In genomic region chr1:33148615-33149014, GRCh38 we compare ENCODE assay signal across 15 cellular contexts. TPM values are rescaled to one million over a fixed set of nuclear protein-coding genes. Genes with fewer than 3 reads are reported as not detected.
DNase-seq lines count a peak whose midpoint lies in the region; ATAC-seq, FAIRE-seq and TF ChIP-seq lines count a peak whose summit lies in the region.
"Had no signal": no experiment of that assay in that cellular context is flagged by ENCODE, and none has a peak within 500 bp of the region (broad histone marks: within the 10 kb centered on the region; RNA-seq: fewer than 3 reads in every experiment).

No MANE protein-coding gene starts in this region.

- H2AFZ ChIP-seq in K562 (ENCODE audit: low read depth, low read length) = no peak overlapping the region
- no peak overlapping the region for H2AFZ ChIP-seq in osteoblast (ENCODE audit: low read length)

- no peak for TF ChIP-seq POLR2A in K562 (conservative IDR thresholded peaks at IDR 0.05)

- no peak for TF ChIP-seq EP300 in K562 (IDR thresholded peaks at IDR 0.05; ENCODE audit: low read length)

- CTCF ChIA-PET in activated naive CD4-positive, alpha-beta T cell treated with anti-CD3 and anti-CD28 coated beads for 36 hours (lab: Charles Lee) = no interaction called here
- CTCF ChIA-PET in K562 (lab: Yijun Ruan, JAX; ENCODE audit: low intra/inter-chr PET ratio) = no interaction called here

- H3K4me1 ChIP-seq in K562 (replicated peaks in 1 of 2; ENCODE audit: control insufficient read depth in 2 of 2, insufficient read depth in 2 of 2, low read length in 2 of 2) = peaks cover 2 to 5% of the 10 kb centered on the region in 2 experiments; a peak in 4 of 5 replicates
- H3K4me1 ChIP-seq in osteoblast (ENCODE audit: insufficient read depth, low read length) = peaks cover 11% of the 10 kb centered on the region

- no peak for TF ChIP-seq RAD21 in K562 (CRISPR knock-in tag; conservative IDR thresholded peaks at IDR 0.05 in 1 of 2, IDR thresholded peaks at IDR 0.05 in 1 of 2)

- H3K36me3 ChIP-seq in K562 (ENCODE audit: control insufficient read depth, insufficient read depth, low read length) (no peaks in the 10 kb centered on the region), osteoblast (ENCODE audit: insufficient read depth, low read length) (peaks cover 19% of the 10 kb centered on the region)

- no peak overlapping the region for H3K4me3 Mint-ChIP-seq in activated naive CD4-positive, alpha-beta T cell treated with anti-CD3 and anti-CD28 coated beads for 36 hours
- no peak overlapping the region for H3K4me3 Mint-ChIP-seq in effector memory CD8-positive, alpha-beta T cell
- H3K4me3 Mint-ChIP-seq: CD8-positive, alpha-beta T cell; HFFc6; IgD-negative memory B cell had no signal

- no peak for FAIRE-seq in K562 (lab: Jason Lieb, UNC)
- FAIRE-seq: HTR-8/SVneo had no signal

- peaks cover 2% of the 10 kb centered on the region for H3K36me3 Mint-ChIP-seq in activated naive CD4-positive, alpha-beta T cell treated with anti-CD3 and anti-CD28 coated beads for 36 hours (ENCODE audit: low read depth)
- peaks cover 23% of the 10 kb centered on the region for H3K36me3 Mint-ChIP-seq in effector memory CD8-positive, alpha-beta T cell (ENCODE audit: insufficient read depth)

- H3K27ac Mint-ChIP-seq in activated naive CD4-positive, alpha-beta T cell treated with anti-CD3 and anti-CD28 coated beads for 36 hours = peak overlapping the region; percentile 24
- H3K27ac Mint-ChIP-seq in effector memory CD8-positive, alpha-beta T cell = no peak overlapping the region
- H3K27ac Mint-ChIP-seq: HFFc6 had no signal

- no peaks in the 10 kb centered on the region for H3K9me3 Mint-ChIP-seq in activated naive CD4-positive, alpha-beta T cell treated with anti-CD3 and anti-CD28 coated beads for 36 hours
- H3K9me3 Mint-ChIP-seq in effector memory CD8-positive, alpha-beta T cell = no peaks in the 10 kb centered on the region
- H3K9me3 Mint-ChIP-seq: CD8-positive, alpha-beta T cell; HFFc6; IgD-negative memory B cell had no signal

- no peak overlapping the region for H3K9ac ChIP-seq in K562 (ENCODE audit: insufficient read depth in 1 of 2, low read depth in 2 of 2, low read length in 2 of 2)
- H3K9ac ChIP-seq: BLaER1 had no signal

- H3K79me2 ChIP-seq in K562 (ENCODE audit: control insufficient read depth, insufficient read depth, low read length) = no peaks in the 10 kb centered on the region
- no peaks in the 10 kb centered on the region for H3K79me2 ChIP-seq in osteoblast (ENCODE audit: insufficient read depth, low read length)

- no peaks in the 10 kb centered on the region for H3K9me1 ChIP-seq in K562 (ENCODE audit: control insufficient read depth, insufficient read depth, low read length)

- no peak for ATAC-seq in K562
- no peak for ATAC-seq in effector memory CD8-positive, alpha-beta T cell (replicated peaks)
- ATAC-seq: CD8-positive, alpha-beta T cell had no signal

- H3K27ac ChIP-seq in K562 (ENCODE audit: extremely low read depth, low read depth, low read length) (no peak overlapping the region), osteoblast (ENCODE audit: low read depth, low read length) (no peak overlapping the region)
- H3K27ac ChIP-seq: BLaER1 had no signal

- H3K9me3 ChIP-seq in K562 (replicated peaks; ENCODE audit: control insufficient read depth, insufficient read depth, low read depth, low read length) (no peaks in the 10 kb centered on the region), osteoblast (ENCODE audit: low read depth, low read length) (no peaks in the 10 kb centered on the region)
- H3K9me3 ChIP-seq: BLaER1 had no signal

- WGBS in K562 (ENCODE audit: insufficient coverage, low coverage, missing lambda C conversion rate) = 5% methylated on average over 3 of the region's 3 CpGs

- DNase-seq in activated naive CD4-positive, alpha-beta T cell treated with anti-CD3 and anti-CD28 coated beads for 36 hours = no peak
- DNase-seq in activated naive CD4-positive, alpha-beta T cell treated with Interleukin-2 at 50 U/mL for 16 hours = no peak
- DNase-seq in K562 (ENCODE audit: extremely low read depth in 1 of 4, low spot score in 3 of 4) (no peak), osteoblast (ENCODE audit: insufficient read length, low spot score, missing footprints) (peak; percentile 65), NCI-H510A (lab: John Stamatoyannopoulos, UW) (no peak)
- no peak for DNase-seq in NK-92 treated with Interleukin-12 subunit alpha and Interleukin-12 subunit beta, amount 100 ng/mL, for 24 hours (lab: John Stamatoyannopoulos, UW)
- DNase-seq in effector memory CD8-positive, alpha-beta T cell = no peak
- DNase-seq: DMS79 treated with DMSO at 0.1 percent for 48 hours, GF-D8, GOT3 had no signal

- H3K4me1 Mint-ChIP-seq in activated naive CD4-positive, alpha-beta T cell treated with anti-CD3 and anti-CD28 coated beads for 36 hours (ENCODE audit: low read depth) = no peaks in the 10 kb centered on the region
- peaks cover 0 to 4% of the 10 kb centered on the region in 2 donors for H3K4me1 Mint-ChIP-seq in effector memory CD8-positive, alpha-beta T cell (ENCODE audit: low read depth in 2 of 2)

- intact Hi-C loops in activated naive CD4-positive, alpha-beta T cell treated with anti-CD3 and anti-CD28 coated beads for 36 hours (cut with micrococcal nuclease) = no loop called here
- intact Hi-C loops in K562 (cut with micrococcal nuclease) = no loop called here

- H3K4me2 ChIP-seq in K562 (ENCODE audit: insufficient read depth, low read length) (no peak overlapping the region), osteoblast (ENCODE audit: insufficient read depth, low read length) (no peak overlapping the region)
- H3K4me2 ChIP-seq: BLaER1 had no signal

- no TSS peak for BruUV-seq in K562 (replicated peaks; lab: Mats Ljungman, UMichigan)

- TF ChIP-seq CTCF in K562 (IDR thresholded peaks at IDR 0.05 in 2 of 3, conservative IDR thresholded peaks at IDR 0.05 in 1 of 3; ENCODE audit: insufficient read depth in 2 of 3, low read depth in 1 of 3, low read length in 3 of 3) = no peak
- TF ChIP-seq CTCF in osteoblast (IDR thresholded peaks at IDR 0.05; ENCODE audit: extremely low read depth, low read depth, low read length) = no peak

- H3K27me3 ChIP-seq in K562 (ENCODE audit: control insufficient read depth in 2 of 2, insufficient read depth in 2 of 2, low read length in 2 of 2) (peaks cover 7 to 24% of the 10 kb centered on the region in 2 experiments; a peak in 4 of 5 replicates), osteoblast (ENCODE audit: insufficient read depth, low read length) (no peaks in the 10 kb centered on the region)
- H3K27me3 ChIP-seq: BLaER1 had no signal

- in situ Hi-C loops in K562 (cut with MboI) = no loop called here

- H3K4me3 ChIP-seq in K562 (no peak overlapping the region), osteoblast (ENCODE audit: insufficient read depth, low read length) (no peak overlapping the region)
- H3K4me3 ChIP-seq: BLaER1 had no signal

- no peaks in the 10 kb centered on the region for H3K27me3 Mint-ChIP-seq in activated naive CD4-positive, alpha-beta T cell treated with anti-CD3 and anti-CD28 coated beads for 36 hours (ENCODE audit: low read depth)
- H3K27me3 Mint-ChIP-seq in effector memory CD8-positive, alpha-beta T cell = no peaks in the 10 kb centered on the region
- H3K27me3 Mint-ChIP-seq: IgD-negative memory B cell had no signal

- POLR2A ChIA-PET in K562 (lab: Yijun Ruan, JAX) = no interaction called here

- H4K20me1 ChIP-seq in K562 (replicated peaks; ENCODE audit: control insufficient read depth, insufficient read depth, low read length) (no peaks in the 10 kb centered on the region), osteoblast (ENCODE audit: insufficient read depth, low read length) (no peaks in the 10 kb centered on the region)
- H4K20me1 ChIP-seq: BLaER1 had no signal

TF ChIP-seq in K562, 482 proteins besides CTCF, POLR2A, EP300 and RAD21 (continues in another document):
- TF ChIP-seq NUFIP1 (IDR thresholded peaks at IDR 0.05; ENCODE audit: partially characterized antibody) (no peak), CHAMP1 (IDR thresholded peaks at IDR 0.05) (no peak), RBM25 (IDR thresholded peaks at IDR 0.05; ENCODE audit: low read depth, low read length, severe bottlenecking) (peak; percentile 32)

RNA-seq across cellular contexts. Expression of gene TRIM62, which starts 33.2 kb away (rescaled TPM):
- total RNA-seq in activated naive CD4-positive, alpha-beta T cell treated with anti-CD3 and anti-CD28 coated beads for 36 hours = 1 to 10 TPM; 1.5 TPM
- 1.6 and 2.5 TPM in 2 replicates for total RNA-seq in K562 (2011; cell fraction: chromatin; rRNA removed; ENCODE audit: low replicate concordance)
- 1.4 and 2.3 TPM in 2 replicates for total RNA-seq in K562 (2011; cell fraction: nucleolus; rRNA removed)
- total RNA-seq in K562 (2011; cell fraction: nucleoplasm; rRNA removed) = 1.7 and 2.3 TPM in 2 replicates
- total RNA-seq in K562 (2014; rRNA removed) (0.94 and 1.5 TPM in 2 replicates), K562 (2014; rRNA removed; fragmentation: Illumina TruSeq; extraction: Trizol) (0.26 and 0.36 TPM in 2 replicates), K562 (2015; rRNA removed; fragmentation: Illumina TruSeq; extraction: Trizol) (0.22 and 0.60 TPM in 2 replicates), K562 (2021) (2.2 and 2.3 TPM in 2 replicates), osteoblast (9.4 and 12.3 TPM in 2 replicates)
- polyA plus RNA-seq in K562 (2011; rRNA removed) (0.18 and 0.41 TPM in 2 replicates), K562 (2014; fragmentation: Illumina TruSeq; extraction: Trizol) (1.3 and 1.4 TPM in 2 replicates), K562 (2014; fragmentation: Nextera tagmentation; extraction: Ambion mirVana) (under 1 TPM; 0.27 to 0.62 TPM), K562 (2014; rRNA removed) (0.52 and 0.58 TPM in 2 replicates)
- polyA plus RNA-seq in K562 (2011; cell fraction: cytosol; rRNA removed) = 0.25 and 0.70 TPM in 2 replicates
- polyA plus RNA-seq in K562 (2011; cell fraction: nucleus; rRNA removed) = 0.83 and 2.1 TPM in 2 replicates
- 1.4 and 2.9 TPM in 2 replicates for polyA plus RNA-seq in K562 (2012)
- polyA minus RNA-seq in K562 (2011; rRNA and poly(A)+ RNA removed) = 0.11 and 0.15 TPM in 2 replicates
- polyA minus RNA-seq in K562 (2011; cell fraction: cytosol; rRNA and poly(A)+ RNA removed) = 0.73 and 0.95 TPM in 2 replicates
- 0.40 and 1.1 TPM in 2 replicates for polyA minus RNA-seq in K562 (2011; cell fraction: nucleus; rRNA and poly(A)+ RNA removed)
